ENCODE assay signal across 9 cellular contexts in the genomic region with DNA sequence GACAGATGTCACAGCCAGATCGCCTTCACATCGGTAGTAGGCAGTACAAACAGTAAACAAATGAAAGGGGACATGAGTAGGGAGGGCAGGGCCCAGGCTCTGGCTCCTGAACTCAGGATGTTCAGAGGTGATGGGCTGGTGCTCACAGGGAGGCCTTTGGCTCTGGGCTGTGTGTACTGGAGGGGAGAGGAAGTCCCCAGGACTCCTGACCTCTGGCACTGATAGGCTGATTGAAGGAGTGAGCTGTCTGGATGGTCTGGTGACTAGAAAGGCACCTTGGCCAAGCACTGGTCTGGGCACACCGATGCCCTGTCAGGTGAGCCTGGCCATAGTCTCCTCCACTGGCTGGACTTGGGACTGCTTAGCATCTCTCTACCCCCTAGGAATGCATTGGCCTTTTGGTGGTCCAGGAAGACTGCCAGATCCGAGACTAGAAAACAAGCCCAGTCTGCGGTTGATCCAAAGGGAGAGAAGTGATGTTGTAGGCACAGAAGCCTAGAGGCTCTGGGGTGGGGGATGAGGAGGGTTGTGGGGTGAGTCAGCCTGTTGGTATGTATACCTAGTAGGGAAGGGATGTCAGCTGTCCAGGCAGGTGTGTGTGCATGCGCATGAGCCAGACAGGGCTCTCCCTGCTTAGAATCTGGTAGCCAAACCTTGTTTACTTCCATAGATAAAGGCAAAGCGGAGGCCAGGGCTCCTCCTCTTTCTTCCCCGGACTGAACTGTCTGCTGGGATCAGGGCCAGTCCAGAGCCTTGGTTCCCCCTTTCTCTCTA. TPM values are rescaled to one million over a fixed set of nuclear protein-coding genes. Genes with fewer than 3 reads are reported as not detected.
DNase-seq lines count a peak whose midpoint lies in the region; ATAC-seq and TF ChIP-seq lines count a peak whose summit lies in the region.
"Had no signal": no experiment of that assay in that cellular context is flagged by ENCODE, and none has a peak within 500 bp of the region (broad histone marks: within the 10 kb centered on the region; RNA-seq: fewer than 3 reads in every experiment).

No MANE protein-coding gene starts in this region.

- no peaks in the 10 kb centered on the region for H3F3A ChIP-seq in smooth muscle cell (ENCODE audit: low read depth)

- no peak for TF ChIP-seq POLR2A in heart left ventricle (IDR thresholded peaks at IDR 0.05)

- H3K36me3 Mint-ChIP-seq in central memory CD8-positive, alpha-beta T cell (ENCODE audit: insufficient read depth), result peaks cover 2% of the 10 kb centered on the region

- peak overlapping the region; percentile 60 for H3K9ac ChIP-seq in smooth muscle cell (ENCODE audit: low read depth)

- peak overlapping the region; percentile 88 for H3K4me3 Mint-ChIP-seq in central memory CD8-positive, alpha-beta T cell

- no peaks in the 10 kb centered on the region for H3K27me3 Mint-ChIP-seq in central memory CD8-positive, alpha-beta T cell

- intact Hi-C loops in heart left ventricle (cut with DNase I), result no loop called here

- H3K36me3 ChIP-seq in smooth muscle cell (ENCODE audit: low read depth) (no peaks in the 10 kb centered on the region), heart left ventricle (no peaks in the 10 kb centered on the region)

- 59% methylated on average over 8 of the region's 8 CpGs for WGBS in smooth muscle cell (ENCODE audit: low lambda C conversion rate)
- WGBS in heart left ventricle, 4 donors, result 84 to 92% (median 90%) methylated on average over 8 of the region's 8 CpGs

- peak overlapping the region; percentile 88 for H3K27ac ChIP-seq in smooth muscle cell (ENCODE audit: low read depth)
- H3K27ac ChIP-seq in heart left ventricle, result no peak overlapping the region

- H3K4me3 ChIP-seq in smooth muscle cell (peak overlapping the region; percentile 79), heart left ventricle (peak overlapping the region in 1 of 12 donors; percentile 68)

- H3K4me2 ChIP-seq in smooth muscle cell, result peak overlapping the region; percentile 95

- DNase-seq in NCI-H2171 treated with DMSO at 0.1 percent for 48 hours (lab: John Stamatoyannopoulos, UW) (peak; percentile 19), NCI-H2171 (lab: John Stamatoyannopoulos, UW) (no peak), smooth muscle cell (lab: John Stamatoyannopoulos, UW; ENCODE audit: unreplicated experiment) (no peak), heart left ventricle (no peak)
- no peak for DNase-seq in central memory CD8-positive, alpha-beta T cell (ENCODE audit: low spot score in 2 of 2)
- DNase-seq: activated naive CD4-positive, alpha-beta T cell treated with Interleukin-2 at 50 U/mL for 16 hours; stimulated activated CD4-positive, alpha-beta T cell treated with anti-CD3 and anti-CD28 coated beads, Interleukin-12 subunit alpha, Interleukin-12 subunit beta, amount 100 ng/mL, for 4 hours had no signal

- no peak overlapping the region for H3K27ac Mint-ChIP-seq in central memory CD8-positive, alpha-beta T cell (ENCODE audit: low read depth)

- no peak for ATAC-seq in central memory CD8-positive, alpha-beta T cell (replicated peaks; ENCODE audit: extremely low read depth, poor library complexity, severe bottlenecking)
- no peak for ATAC-seq in heart left ventricle
- ATAC-seq in HG03432 (IDR thresholded peaks at IDR 0.05; ENCODE audit: unreplicated experiment), result no peak

- no peaks in the 10 kb centered on the region for H3K27me3 ChIP-seq in smooth muscle cell (ENCODE audit: low read depth)
- peaks cover 9 to 40% (median 19%) of the 10 kb centered on the region in 9 donors for H3K27me3 ChIP-seq in heart left ventricle

- peaks cover 12% of the 10 kb centered on the region for H3K4me1 ChIP-seq in smooth muscle cell (ENCODE audit: low read depth)
- H3K4me1 ChIP-seq in heart left ventricle, result peaks cover 0 to 37% (median 10%) of the 10 kb centered on the region in 12 donors

- peaks cover 11% of the 10 kb centered on the region for H4K20me1 ChIP-seq in smooth muscle cell (ENCODE audit: low read depth)

- no peak overlapping the region for H2AFZ ChIP-seq in smooth muscle cell (ENCODE audit: low read depth)

- peaks cover 12% of the 10 kb centered on the region for H3K4me1 Mint-ChIP-seq in central memory CD8-positive, alpha-beta T cell

- H3K79me2 ChIP-seq in smooth muscle cell (ENCODE audit: low read depth), result peaks cover 4% of the 10 kb centered on the region

- H3K9me3 Mint-ChIP-seq in central memory CD8-positive, alpha-beta T cell, result no peaks in the 10 kb centered on the region

- TF ChIP-seq CTCF in smooth muscle cell (IDR thresholded peaks at IDR 0.05; ENCODE audit: borderline replicate concordance, insufficient read depth, poor library complexity, severe bottlenecking) (no peak), heart left ventricle (IDR thresholded peaks at IDR 0.05) (no peak)

- H3K9me3 ChIP-seq in smooth muscle cell (replicated peaks; ENCODE audit: low read depth) (no peaks in the 10 kb centered on the region), heart left ventricle (no peaks in the 10 kb centered on the region)

RNA-seq across cellular contexts. Expression of gene SPINT1, which starts 1.9 kb away (rescaled TPM):
- total RNA-seq in smooth muscle cell (47.0 and 76.5 TPM in 2 replicates), heart left ventricle (1 to 10 TPM in 3 of 9 donors, under 1 TPM in 5, not detected in 1; 0.20 to 3.4 (median 0.76) TPM)
- polyA plus RNA-seq in smooth muscle cell (50.2 and 140 TPM in 2 replicates), heart left ventricle (under 1 TPM; 0.11 to 0.39 TPM)

RNA-seq across cellular contexts. Expression of gene PPP1R14D, which starts 17.2 kb away (rescaled TPM):
- total RNA-seq in smooth muscle cell (not detected in 2 replicates), heart left ventricle (not detected)
- polyA plus RNA-seq in smooth muscle cell (not detected in 2 replicates), heart left ventricle (not detected)
- polyA plus RNA-seq: AG04450 had no signal

RNA-seq across cellular contexts. Expression of gene RHOV, which starts 28.3 kb away (rescaled TPM):
- total RNA-seq in smooth muscle cell, result 2.9 and 3.3 TPM in 2 replicates
- 3.0 and 10.3 TPM in 2 replicates for polyA plus RNA-seq in smooth muscle cell
- not detected for total RNA-seq in heart left ventricle
- not detected for polyA plus RNA-seq in heart left ventricle

RNA-seq across cellular contexts. Expression of gene DNAJC17, which starts 38.4 kb away (rescaled TPM):
- 23.7 and 25.0 TPM in 2 replicates for total RNA-seq in smooth muscle cell
- 33.6 and 35.3 TPM in 2 replicates for polyA plus RNA-seq in smooth muscle cell
- 10 to 100 TPM in 8 of 9 donors, 1 to 10 TPM in 1; 7.6 to 19.7 (median 14.7) TPM for total RNA-seq in heart left ventricle
- 10 to 100 TPM; 29.1 to 29.9 TPM for polyA plus RNA-seq in heart left ventricle

RNA-seq across cellular contexts. Expression of gene ZFYVE19, which starts 38.8 kb away (rescaled TPM):
- total RNA-seq in smooth muscle cell, result 16.5 and 18.1 TPM in 2 replicates
- 30.1 and 31.9 TPM in 2 replicates for polyA plus RNA-seq in smooth muscle cell
- 10 to 100 TPM; 11.9 to 27.1 (median 18.8) TPM for total RNA-seq in heart left ventricle
- polyA plus RNA-seq in heart left ventricle, result 10 to 100 TPM; 10.5 to 18.9 TPM

Comparison
In these comparisons a context has a peak if more than half of its experiments do, and no peak if none do; other contexts are left out.
1. RNA of gene SPINT1, which starts 1.9 kb away (total RNA-seq): 47.0 to 76.5 TPM in smooth muscle cell; 0.20 to 3.4 TPM in heart left ventricle; every median in the first group is over 10 times any median in the second.